8 cellular contexts compared by ENCODE assay signal in genomic region chr5:156934450-156935211, GRCh38. TPM values are rescaled to one million over a fixed set of nuclear protein-coding genes. Genes with fewer than 3 reads are reported as not detected.
DNase-seq lines count a peak whose midpoint lies in the region; ATAC-seq, FAIRE-seq and TF ChIP-seq lines count a peak whose summit lies in the region.

No MANE protein-coding gene starts in this region.

- intact Hi-C loops in activated naive CD4-positive, alpha-beta T cell treated with anti-CD3 and anti-CD28 coated beads for 36 hours (cut with micrococcal nuclease): loop anchor here (1.0 to 5.0 kb wide), 11 partner anchors 8 to 1318 kb away; no protein-coding TSS in a partner anchor
- intact Hi-C loops in left lung (cut with DNase I): no loop called here

- peak; percentile 15 for DNase-seq in COLO668 (lab: John Stamatoyannopoulos, UW; ENCODE audit: unreplicated experiment)
- no peak for DNase-seq in GM19239 (ENCODE audit: insufficient read length, low spot score)
- DNase-seq in activated naive CD4-positive, alpha-beta T cell treated with anti-CD3 and anti-CD28 coated beads for 36 hours: peak; percentile 88
- no peak for DNase-seq in left lung
- DNase-seq in stimulated activated naive CD8-positive, alpha-beta T cell treated with anti-CD3 and anti-CD28 coated beads, Interleukin-15, Interleukin-2, amounts not matched to agents 100 U/mL and 50 U/mL, for 24 hours: peak; percentile 70
- no peak for DNase-seq in NCI-H526 treated with DMSO at 0.1 percent for 48 hours (lab: John Stamatoyannopoulos, UW)

- H3K4me1 ChIP-seq in OCI-LY1 (ENCODE audit: insufficient read depth, low read length, severe bottlenecking) (no peaks in the 10 kb centered on the region), left lung (no peaks in the 10 kb centered on the region)

- H3K36me3 ChIP-seq in OCI-LY1 (ENCODE audit: insufficient read depth, low read length) (no peaks in the 10 kb centered on the region), left lung (no peaks in the 10 kb centered on the region)

- H2AFZ ChIP-seq in OCI-LY1 (ENCODE audit: low read length): no peak overlapping the region

- H3K27me3 ChIP-seq in OCI-LY1 (ENCODE audit: insufficient read depth, low read length) (no peaks in the 10 kb centered on the region), left lung (no peaks in the 10 kb centered on the region)

- H3K27ac ChIP-seq in OCI-LY1 (ENCODE audit: low read depth, low read length, poor library complexity, severe bottlenecking) (no peak overlapping the region), left lung (no peak overlapping the region)

- H3K79me2 ChIP-seq in OCI-LY1 (ENCODE audit: insufficient read depth, low read length): no peaks in the 10 kb centered on the region

- H3K9me3 ChIP-seq in OCI-LY1 (ENCODE audit: low read length) (no peaks in the 10 kb centered on the region), left lung (no peaks in the 10 kb centered on the region)

- no peak overlapping the region for H3K9ac ChIP-seq in OCI-LY1 (ENCODE audit: low read length)

- CTCF ChIA-PET in activated naive CD4-positive, alpha-beta T cell treated with anti-CD3 and anti-CD28 coated beads for 36 hours (lab: Charles Lee): interaction anchor here (0.6 to 3.2 kb wide), 22 partner anchors 9 to 1304 kb away, joined by 3 to 41 read pairs (median 3); no protein-coding TSS in a partner anchor

- H3K9me3 Mint-ChIP-seq in activated naive CD4-positive, alpha-beta T cell treated with anti-CD3 and anti-CD28 coated beads for 36 hours: peaks cover 7% of the 10 kb centered on the region

- peak overlapping the region; percentile 22 for H3K4me3 Mint-ChIP-seq in activated naive CD4-positive, alpha-beta T cell treated with anti-CD3 and anti-CD28 coated beads for 36 hours

- H3K4me3 ChIP-seq in OCI-LY1 (ENCODE audit: low read depth, low read length, poor library complexity, severe bottlenecking) (no peak overlapping the region), left lung (no peak overlapping the region)

- peak; percentile 97 for FAIRE-seq in GM19239 (lab: Jason Lieb, UNC)

- no peak overlapping the region for H3K4me2 ChIP-seq in OCI-LY1 (ENCODE audit: low read length)

- TF ChIP-seq CTCF in OCI-LY1 (IDR thresholded peaks at IDR 0.05; ENCODE audit: low read length): peak; percentile 62
- TF ChIP-seq CTCF in left lung (IDR thresholded peaks at IDR 0.05): peak in 1 of 2 donors; percentile 40

- ATAC-seq in left lung (peak; percentile 37), GM19452 (IDR thresholded peaks at IDR 0.05; ENCODE audit: unreplicated experiment) (no peak)
- ATAC-seq in stimulated activated naive CD8-positive, alpha-beta T cell treated with anti-CD3 and anti-CD28 coated beads, Interleukin-15, Interleukin-2, amounts not matched to agents 100 U/mL and 50 U/mL, for 24 hours: peak; percentile 64

- peak overlapping the region; percentile 92 for H3K27ac Mint-ChIP-seq in activated naive CD4-positive, alpha-beta T cell treated with anti-CD3 and anti-CD28 coated beads for 36 hours

- H3K9me2 ChIP-seq in OCI-LY1 (ENCODE audit: low read depth, low read length): no peaks in the 10 kb centered on the region

- no peaks in the 10 kb centered on the region for H3K27me3 Mint-ChIP-seq in activated naive CD4-positive, alpha-beta T cell treated with anti-CD3 and anti-CD28 coated beads for 36 hours (ENCODE audit: low read depth)

- H3K4me1 Mint-ChIP-seq in activated naive CD4-positive, alpha-beta T cell treated with anti-CD3 and anti-CD28 coated beads for 36 hours (ENCODE audit: low read depth): peaks cover 47% of the 10 kb centered on the region

- H4K20me1 ChIP-seq in OCI-LY1 (ENCODE audit: insufficient read depth, low read length): no peaks in the 10 kb centered on the region

- peaks cover 8% of the 10 kb centered on the region for H3K36me3 Mint-ChIP-seq in activated naive CD4-positive, alpha-beta T cell treated with anti-CD3 and anti-CD28 coated beads for 36 hours (ENCODE audit: low read depth)

- H3F3A ChIP-seq in OCI-LY1 (ENCODE audit: insufficient read depth, low read length): no peaks in the 10 kb centered on the region

RNA-seq across cellular contexts. Expression of gene TIMD4, which starts 28.4 kb away (rescaled TPM):
- 1 to 10 TPM; 3.4 to 5.2 TPM for total RNA-seq in activated naive CD4-positive, alpha-beta T cell treated with anti-CD3 and anti-CD28 coated beads for 36 hours
- total RNA-seq in left lung: under 1 TPM in 1 of 2 donors, not detected in 1; 0.32 TPM

Comparison
In these comparisons a context has a peak if more than half of its experiments do, and no peak if none do; other contexts are left out.
1. DNase-seq: peak in COLO668 (single experiment), activated naive CD4-positive, alpha-beta T cell treated with anti-CD3 and anti-CD28 coated beads for 36 hours (single experiment) and stimulated activated naive CD8-positive, alpha-beta T cell treated with anti-CD3 and anti-CD28 coated beads, Interleukin-15, Interleukin-2, amounts not matched to agents 100 U/mL and 50 U/mL, for 24 hours (single experiment); none in GM19239 (single experiment), left lung (0 of 2) and NCI-H526 treated with DMSO at 0.1 percent for 48 hours (single experiment).